ENCODE assay signal across 13 cellular contexts in genomic region chr20:38254621-38255020, GRCh38. TPM values are rescaled to one million over a fixed set of nuclear protein-coding genes. Genes with fewer than 3 reads are reported as not detected.
DNase-seq lines count a peak whose midpoint lies in the region; ATAC-seq and TF ChIP-seq lines count a peak whose summit lies in the region.
"Not testable (repeated sequence)": the region's sequence is repeated elsewhere in the genome, so short reads cannot be mapped to it uniquely, and the experiment has no call there.
"Had no signal": no experiment of that assay in that cellular context is flagged by ENCODE, and none has a peak within 500 bp of the region (broad histone marks: within the 10 kb centered on the region; RNA-seq: fewer than 3 reads in every experiment).

No MANE protein-coding gene starts in this region.

- not testable (repeated sequence) for H3K4me3 ChIP-seq in WERI-Rb-1 (ENCODE audit: low read depth, low read length); coronary artery; gastroesophageal sphincter; muscle layer of colon (ENCODE audit: low read depth in 1 of 2, low read length in 2 of 2); prostate gland; uterus

- H3K27ac ChIP-seq in WERI-Rb-1: peak overlapping the region; percentile 74
- H3K27ac ChIP-seq in coronary artery: peak overlapping the region; percentile 7 to 85
- H3K27ac ChIP-seq in gastroesophageal sphincter: peak overlapping the region in 3 of 4 donors; percentile 57 to 77 (median 70)
- H3K27ac ChIP-seq in muscle layer of colon (ENCODE audit: low read depth, low read length): peak overlapping the region; percentile 23
- peak overlapping the region; percentile 40 to 65 for H3K27ac ChIP-seq in prostate gland
- peak overlapping the region; percentile 9 for H3K27ac ChIP-seq in temporal lobe (ENCODE audit: low read depth, low read length)
- H3K27ac ChIP-seq in uterus: peak overlapping the region; percentile 84 to 90

- H3K4me1 ChIP-seq in gastroesophageal sphincter: peaks cover 0 to 75% (median 3%) of the 10 kb centered on the region in 3 donors
- peaks cover 13% of the 10 kb centered on the region for H3K4me1 ChIP-seq in muscle layer of colon (ENCODE audit: insufficient read depth, low read length)
- not testable (repeated sequence) for H3K4me1 ChIP-seq in prostate gland (replicated peaks); uterus

- not testable (repeated sequence) for H3K27me3 ChIP-seq in WERI-Rb-1 (ENCODE audit: insufficient read depth, low read depth, severe bottlenecking); muscle layer of colon (ENCODE audit: control insufficient read depth in 1 of 2, insufficient read depth in 2 of 2, low read length in 2 of 2); prostate gland (replicated peaks; ENCODE audit: insufficient read depth); uterus
- H3K27me3 ChIP-seq in gastroesophageal sphincter: peaks cover 10% of the 10 kb centered on the region

- TF ChIP-seq CTCF in WERI-Rb-1 (IDR thresholded peaks at IDR 0.05; ENCODE audit: low read depth, low read length); coronary artery (IDR thresholded peaks at IDR 0.05); gastroesophageal sphincter (IDR thresholded peaks at IDR 0.05); prostate gland (IDR thresholded peaks at IDR 0.05); uterus (IDR thresholded peaks at IDR 0.05): not testable (repeated sequence)

- TF ChIP-seq POLR2A in gastroesophageal sphincter (IDR thresholded peaks at IDR 0.05); prostate gland (IDR thresholded peaks at IDR 0.05); uterus (IDR thresholded peaks at IDR 0.05): not testable (repeated sequence)

- DNase-seq in WERI-Rb-1; coronary artery (ENCODE audit: low spot score); prostate gland (ENCODE audit: low spot score); uterus: not testable (repeated sequence)

- not testable (repeated sequence) for ATAC-seq in gastroesophageal sphincter

- H3K9ac ChIP-seq in muscle layer of colon (ENCODE audit: low read length): not testable (repeated sequence)

- WGBS in gastroesophageal sphincter (ENCODE audit: low coverage in 1 of 2), 2 donors: 77 to 83% methylated on average over 2 to 4 of the region's 4 CpGs
- WGBS in prostate gland: 67% methylated on average over 4 of the region's 4 CpGs

- not testable (repeated sequence) for H3K9me3 ChIP-seq in WERI-Rb-1 (ENCODE audit: severe bottlenecking); gastroesophageal sphincter; muscle layer of colon (ENCODE audit: low read length); prostate gland; uterus

- not testable (repeated sequence) for TF ChIP-seq EP300 in gastroesophageal sphincter (IDR thresholded peaks at IDR 0.05)

- intact Hi-C loops in prostate gland (cut with DNase I); uterus (cut with DNase I; ENCODE audit: low total_unique reads): not testable (repeated sequence)

- peaks cover 28% of the 10 kb centered on the region for H3K36me3 ChIP-seq in WERI-Rb-1
- H3K36me3 ChIP-seq in gastroesophageal sphincter; muscle layer of colon (ENCODE audit: insufficient read depth, low read length); prostate gland; uterus: not testable (repeated sequence)

RNA-seq across cellular contexts. Expression of gene KIAA1755, which starts 5.9 kb away (rescaled TPM):
- total RNA-seq in gastroesophageal sphincter (10 to 100 TPM in 2 of 4 donors, 1 to 10 TPM in 2; 5.1 to 19.9 (median 11.5) TPM), prostate gland (10 to 100 TPM in 1 of 2 donors, 1 to 10 TPM in 1; 5.0 to 10.8 TPM), temporal lobe (2.5 TPM), uterus (10 to 100 TPM in 3 of 4 donors, 1 to 10 TPM in 1; 5.3 to 47.6 (median 15.7) TPM)
- total RNA-seq: Calu3, NCI-H460 had no signal

RNA-seq across cellular contexts. Expression of gene BPI, which starts 49.3 kb away (rescaled TPM):
- under 1 TPM in 2 of 4 donors, not detected in 2; 0.27 to 0.47 TPM for total RNA-seq in gastroesophageal sphincter
- 1 to 10 TPM in 1 of 2 donors, under 1 TPM in 1; 0.41 to 4.5 TPM for total RNA-seq in prostate gland
- 0.25 TPM for total RNA-seq in temporal lobe
- 10 to 100 TPM in 1 of 4 donors, 1 to 10 TPM in 1, under 1 TPM in 1, not detected in 1; 0.27 to 11.5 (median 3.5) TPM for total RNA-seq in uterus
- total RNA-seq: A172, Calu3, GM23338, H9, HT-29, NCI-H460 had no signal

Comparison
In these comparisons a context has a peak if more than half of its experiments do, and no peak if none do; other contexts are left out.
1. H3K27ac ChIP-seq: peak in every context shown above with its lines; median percentile 87 in uterus; 74 in WERI-Rb-1; 70 in gastroesophageal sphincter; 52 in prostate gland; 46 in coronary artery; 23 in muscle layer of colon; 9 in temporal lobe.